Comparison of ENCODE assay signal across 14 cellular contexts in genomic region chr3:53187430-53187829, GRCh38.
"Had no signal": no experiment of that assay in that cellular context is flagged by ENCODE, and none has a peak within 500 bp of the region (broad histone marks: within the 10 kb centered on the region; RNA-seq: fewer than 3 reads in every experiment).

No MANE protein-coding gene starts in this region.

- DNase-seq: activated CD4-positive, alpha-beta T cell treated with anti-CD3 and anti-CD28 coated beads, Interleukin-2, amount 50 U/mL, for 4 hours; activated CD4-positive, CD25-positive, alpha-beta regulatory T cell treated with anti-CD3 and anti-CD28 coated beads, Interleukin-2, amount 50 U/mL, for 72 hours; activated effector memory CD4-positive, alpha-beta T cell treated with anti-CD3 and anti-CD28 coated beads, Interleukin-2, amount 50 U/mL, for 16 hours; activated T-cell treated with anti-CD3 and anti-CD28 coated beads, Interleukin-2, amount 50 U/mL, for 1 hour; effector CD4-positive, alpha-beta T cell; hypothalamus; stimulated activated CD4-positive, alpha-beta T cell treated with anti-CD3 and anti-CD28 coated beads, Interleukin-15, amount 100 ng/mL, for 24 hours; stimulated activated CD4-positive, alpha-beta T cell treated with anti-CD3 and anti-CD28 coated beads, Interleukin-4, amount 100 ng/mL, for 24 hours; stomach; SW 1271 had no signal

- H3K27me3 ChIP-seq: stomach, vagina had no signal

- ATAC-seq: activated naive CD4-positive, alpha-beta T cell treated with anti-CD3 and anti-CD28 coated beads, Interleukin-2, amount 50 U/mL, for 72 hours had no signal

- H3K4me3 ChIP-seq: mucosa of descending colon, stomach, vagina had no signal

- H3K4me3 Mint-ChIP-seq: nephron had no signal

- H3K9me3 ChIP-seq: mucosa of descending colon, stomach, vagina had no signal

- H3K36me3 Mint-ChIP-seq: activated naive CD4-positive, alpha-beta T cell treated with anti-CD3 and anti-CD28 coated beads, Interleukin-2, amount 50 U/mL, for 72 hours had no signal

- H3K9me3 Mint-ChIP-seq: activated naive CD4-positive, alpha-beta T cell treated with anti-CD3 and anti-CD28 coated beads, Interleukin-2, amount 50 U/mL, for 72 hours; nephron had no signal

- H3K4me1 Mint-ChIP-seq: nephron had no signal

- H3K27ac Mint-ChIP-seq: nephron had no signal
